ENCODE assay signal across 8 cellular contexts in the genomic region with DNA sequence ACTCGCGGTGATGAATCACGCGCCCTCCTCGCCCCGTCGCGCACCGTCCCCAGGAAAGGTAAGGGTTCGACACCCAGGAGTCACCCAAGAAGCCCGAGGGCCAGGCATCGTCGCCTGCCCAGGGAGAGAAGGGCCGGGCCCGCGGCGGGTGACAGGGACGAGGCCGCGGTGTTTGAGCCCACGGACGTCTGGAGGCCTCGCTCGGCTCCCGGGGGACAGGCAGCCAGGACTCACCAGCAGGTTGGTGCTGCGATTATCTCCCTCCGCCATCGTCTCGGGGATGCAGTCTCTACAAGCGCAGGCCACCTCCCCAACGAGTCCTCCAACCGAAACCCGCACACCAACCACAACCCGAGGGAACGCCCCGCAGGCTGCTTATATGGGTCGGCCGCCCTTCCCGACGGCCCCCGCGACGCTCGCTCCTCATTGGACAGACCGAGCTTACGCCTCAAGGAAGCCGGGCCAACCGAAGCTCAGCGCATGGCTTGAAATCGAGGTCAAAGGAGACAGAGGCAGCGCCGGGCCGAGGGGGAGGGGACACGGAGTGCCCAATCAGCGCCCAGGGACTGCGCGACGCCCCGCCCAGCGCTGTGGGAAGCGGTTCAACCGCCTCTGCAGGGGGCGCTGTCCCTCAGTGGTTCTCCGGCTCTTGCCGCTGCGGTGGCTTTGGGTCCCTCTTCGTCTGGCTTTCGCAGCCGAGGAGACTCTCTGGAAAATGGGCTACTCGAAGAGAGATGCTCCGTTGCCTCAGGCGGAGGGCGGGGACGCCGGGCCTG. TPM values are rescaled to one million over a fixed set of nuclear protein-coding genes. Genes with fewer than 3 reads are reported as not detected.
DNase-seq lines count a peak whose midpoint lies in the region; ATAC-seq, FAIRE-seq and TF ChIP-seq lines count a peak whose summit lies in the region.

A gene (minus strand): TSS at position 353 of the 776 bp plus-strand sequence. CDS start 83 bp downstream, at position 270.

- TF ChIP-seq CTCF in 22Rv1 (IDR thresholded peaks at IDR 0.05) (peak; percentile 96), brain (conservative IDR thresholded peaks at IDR 0.05) (peak; percentile 82 to 86), gastrocnemius medialis (IDR thresholded peaks at IDR 0.05 in 4 of 5, conservative IDR thresholded peaks at IDR 0.05 in 1 of 5) (peak; percentile 90 to 94 (median 92))

- H3K9me3 Mint-ChIP-seq in brain = peaks cover 0 to 5% (median 0%) of the 10 kb centered on the region in 5 experiments

- peaks cover 12% of the 10 kb centered on the region for H3K27me3 Mint-ChIP-seq in brain

- no peaks in the 10 kb centered on the region for H3K27me3 ChIP-seq in gastrocnemius medialis

- H3K4me1 ChIP-seq in gastrocnemius medialis = peaks cover 53 to 64% of the 10 kb centered on the region in 2 donors

- peak; percentile 99 to 100 for TF ChIP-seq POLR2A in gastrocnemius medialis (IDR thresholded peaks at IDR 0.05)

- H3K36me3 ChIP-seq in gastrocnemius medialis = peaks cover 0 to 13% of the 10 kb centered on the region in 2 donors

- H3K27ac ChIP-seq in 22Rv1 = peak within 1 kb of the TSS; percentile 93
- H3K27ac ChIP-seq in gastrocnemius medialis = peak within 1 kb of the TSS; percentile 90 to 96 (median 94)

- H3K9me3 ChIP-seq in gastrocnemius medialis = no peaks in the 10 kb centered on the region

- intact Hi-C loops in gastrocnemius medialis (cut with DNase I; ENCODE audit: low total_unique reads) = loop anchor here (1.0 to 10.0 kb wide), 5 partner anchors 11 to 1083 kb away; a partner anchor contains a TSS

- DNase-seq in NCI-H2107 (lab: John Stamatoyannopoulos, UW) (peak; percentile 96), iPS DF 4.7 (ENCODE audit: extremely low read depth, low spot score) (peak; percentile 95), gastrocnemius medialis (peak; percentile 99 to 100)

- peaks cover 18% of the 10 kb centered on the region for H3K36me3 Mint-ChIP-seq in brain

- H3K4me1 Mint-ChIP-seq in brain = peaks cover 89% of the 10 kb centered on the region

- ATAC-seq in GM18517 (IDR thresholded peaks at IDR 0.05; ENCODE audit: unreplicated experiment) (peak; percentile 91), HG03060 (IDR thresholded peaks at IDR 0.05; ENCODE audit: low read depth, unreplicated experiment) (peak; percentile 90), gastrocnemius medialis (peak; percentile 93)

- peak within 1 kb of the TSS; percentile 94 to 99 (median 98) for H3K27ac Mint-ChIP-seq in brain

- peak within 1 kb of the TSS; percentile 91 to 96 (median 94) for H3K4me3 ChIP-seq in gastrocnemius medialis

- peak; percentile 96 for FAIRE-seq in TTC549 (lab: Jason Lieb, UNC)

- H3K4me3 Mint-ChIP-seq in brain = peak within 1 kb of the TSS; percentile 95 to 99 (median 97)

- in situ Hi-C loops in gastrocnemius medialis (cut with MboI; ENCODE audit: low sequenced_read_pairs in 4 of 4) = no loop called here

RNA-seq across cellular contexts. Expression of the gene that starts here (rescaled TPM):
- 363 TPM for polyA plus RNA-seq in brain (ENCODE audit: insufficient read depth, low read depth, low replicate concordance)
- 10 to 100 TPM; 25.2 to 40.5 (median 37.5) TPM for total RNA-seq in gastrocnemius medialis

Comparison
In these comparisons a context has a peak if more than half of its experiments do, and no peak if none do; other contexts are left out.
1. Peak in every context shown above with its lines: DNase-seq, ATAC-seq, H3K4me3 ChIP-seq and H3K27ac ChIP-seq.